8 cellular contexts compared by ENCODE assay signal in the genomic region with DNA sequence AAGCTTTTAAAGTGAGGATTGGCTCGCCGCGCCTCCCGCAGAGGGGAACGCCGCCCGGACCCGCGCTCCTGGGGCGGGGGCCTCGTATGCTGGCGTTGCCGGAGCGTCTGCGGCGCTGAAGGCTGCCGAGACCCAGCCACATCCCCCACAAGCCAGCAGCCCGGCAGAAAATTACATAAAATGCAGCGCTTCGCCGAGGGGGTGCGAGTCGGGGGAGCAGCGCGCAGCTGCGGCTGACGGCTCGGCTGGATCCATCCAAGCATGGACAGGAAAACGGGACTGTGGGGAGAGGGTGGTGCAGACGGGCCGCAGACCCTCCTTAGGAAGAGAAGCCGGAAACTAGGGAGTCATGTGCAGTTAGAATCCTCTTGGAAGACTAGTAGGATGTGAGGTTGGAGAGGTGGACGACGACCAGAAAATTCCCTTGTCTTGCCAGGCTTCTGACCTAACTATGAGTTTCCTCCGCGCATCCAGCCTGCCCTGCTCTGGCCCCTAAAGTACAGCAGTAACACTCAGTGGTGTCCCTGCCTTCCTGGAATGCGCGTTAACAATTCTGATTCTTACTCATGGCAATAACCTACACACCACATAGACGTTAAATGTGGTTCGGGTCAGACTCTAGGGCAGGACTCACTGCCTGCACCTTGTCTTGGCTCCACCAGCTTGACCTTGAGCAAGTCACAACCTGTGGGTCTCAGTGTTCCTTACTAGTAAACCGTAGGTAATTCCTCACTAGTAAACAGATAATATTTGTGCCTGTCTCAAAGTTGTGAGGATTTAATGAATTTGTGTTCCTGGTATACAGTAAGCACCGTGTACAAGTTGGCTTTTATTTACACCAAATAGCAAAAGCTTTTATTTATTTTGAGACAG. TPM values are rescaled to one million over a fixed set of nuclear protein-coding genes. Genes with fewer than 3 reads are reported as not detected.
A peak's percentile ranks its signal among the peaks of the same experiment; 100 is the strongest.
DNase-seq lines count a peak whose midpoint lies in the region; ATAC-seq, FAIRE-seq and TF ChIP-seq lines count a peak whose summit lies in the region.

No MANE protein-coding gene starts in this region.

- TF ChIP-seq CTCF in GM23338 (conservative IDR thresholded peaks at IDR 0.05; ENCODE audit: low read depth in 2 of 2) (no peak), MM.1S (IDR thresholded peaks at IDR 0.05; ENCODE audit: low read length) (no peak; the same call in 1 of the 2 replicates), astrocyte (IDR thresholded peaks at IDR 0.05; ENCODE audit: insufficient read depth, low read depth, low read length) (no peak), hepatocyte (IDR thresholded peaks at IDR 0.05; ENCODE audit: poor library complexity) (no peak)

- H3K36me3 ChIP-seq in GM23338 (ENCODE audit: insufficient read depth) (peaks cover 23% of the 10 kb centered on the region), MM.1S (replicated peaks; ENCODE audit: insufficient read depth, low read length) (no peaks in the 10 kb centered on the region; the same call in 1 of the 2 replicates), astrocyte (ENCODE audit: insufficient read depth, low read length) (no peaks in the 10 kb centered on the region), hepatocyte (replicated peaks; ENCODE audit: insufficient read depth, low read depth) (no peaks in the 10 kb centered on the region)

- H3K4me3 ChIP-seq in GM23338: peak overlapping the region; percentile 73
- peak overlapping the region; percentile 88 for H3K4me3 ChIP-seq in MM.1S (ENCODE audit: low read length)
- peak overlapping the region; percentile 77 for H3K4me3 ChIP-seq in astrocyte (ENCODE audit: insufficient read depth, low read depth, low read length)
- peak overlapping the region; percentile 99 for H3K4me3 ChIP-seq in hepatocyte

- H4K20me1 ChIP-seq in GM23338 (replicated peaks; ENCODE audit: insufficient read depth) (peaks cover 25% of the 10 kb centered on the region), MM.1S (ENCODE audit: insufficient read depth, low read length) (no peaks in the 10 kb centered on the region), astrocyte (ENCODE audit: insufficient read depth, low read length) (peaks cover 18% of the 10 kb centered on the region), hepatocyte (ENCODE audit: insufficient read depth, poor library complexity, severe bottlenecking) (peaks cover 21% of the 10 kb centered on the region)

- H3K9me2 ChIP-seq in GM23338 (ENCODE audit: insufficient read depth): no peaks in the 10 kb centered on the region
- no peaks in the 10 kb centered on the region for H3K9me2 ChIP-seq in MM.1S (replicated peaks; ENCODE audit: insufficient read depth, low read length)
- H3K9me2 ChIP-seq in hepatocyte (replicated peaks; ENCODE audit: insufficient read depth): no peaks in the 10 kb centered on the region

- H3K4me2 ChIP-seq in GM23338 (peak overlapping the region; percentile 79), MM.1S (ENCODE audit: low read depth, low read length) (peak overlapping the region; percentile 92), astrocyte (ENCODE audit: low read length) (peak overlapping the region; percentile 97), hepatocyte (peak overlapping the region; percentile 94)

- H3F3A ChIP-seq in GM23338 (replicated peaks; ENCODE audit: low read depth) (peaks cover 4% of the 10 kb centered on the region; the same call in 1 of the 2 replicates), MM.1S (ENCODE audit: insufficient read depth, low read length) (peaks cover 20% of the 10 kb centered on the region)

- peak overlapping the region; percentile 90 for H3K9ac ChIP-seq in MM.1S (ENCODE audit: low read length)
- peak overlapping the region; percentile 91 for H3K9ac ChIP-seq in astrocyte (ENCODE audit: low read length)

- H3K36me3 Mint-ChIP-seq in GM23338 (ENCODE audit: low read depth): peaks cover 30% of the 10 kb centered on the region
- peaks cover 10% of the 10 kb centered on the region for H3K36me3 Mint-ChIP-seq in T-helper 1 cell treated with Interleukin-12 subunit alpha and Interleukin-12 subunit beta and Interleukin-4 antibody, amounts not matched to agents 30 μg/mL and 1 μg/mL, for 36 hours (ENCODE audit: low read depth)
- H3K36me3 Mint-ChIP-seq in astrocyte (ENCODE audit: low read depth, unreplicated experiment): peaks cover 3% of the 10 kb centered on the region

- H3K4me1 ChIP-seq in GM23338 (ENCODE audit: insufficient read depth): peaks cover 10% of the 10 kb centered on the region
- H3K4me1 ChIP-seq in MM.1S (ENCODE audit: low read length): peaks cover 18% of the 10 kb centered on the region
- peaks cover 13% of the 10 kb centered on the region for H3K4me1 ChIP-seq in astrocyte (ENCODE audit: insufficient read depth, low read length)
- peaks cover 14% of the 10 kb centered on the region for H3K4me1 ChIP-seq in hepatocyte (ENCODE audit: insufficient read depth)

- 5% methylated on average over 38 of the region's 42 CpGs for WGBS in hepatocyte (ENCODE audit: low lambda C conversion rate, missing lambda C conversion rate)

- H3K4me1 Mint-ChIP-seq in GM23338 (peaks cover 14% of the 10 kb centered on the region), astrocyte (ENCODE audit: low read depth, unreplicated experiment) (peaks cover 15% of the 10 kb centered on the region)
- H3K4me1 Mint-ChIP-seq in T-helper 1 cell treated with Interleukin-12 subunit alpha and Interleukin-12 subunit beta and Interleukin-4 antibody, amounts not matched to agents 30 μg/mL and 1 μg/mL, for 36 hours (ENCODE audit: low read depth): peaks cover 22% of the 10 kb centered on the region

- peak overlapping the region; percentile 96 for H3K27ac Mint-ChIP-seq in GM23338
- peak overlapping the region; percentile 83 for H3K27ac Mint-ChIP-seq in T-helper 1 cell treated with Interleukin-12 subunit alpha and Interleukin-12 subunit beta and Interleukin-4 antibody, amounts not matched to agents 30 μg/mL and 1 μg/mL, for 36 hours
- peak overlapping the region; percentile 96 for H3K27ac Mint-ChIP-seq in astrocyte (ENCODE audit: unreplicated experiment)

- peak; percentile 67 for DNase-seq in Daoy (ENCODE audit: low read depth)
- peak; percentile 75 for DNase-seq in GM23338 (ENCODE audit: low spot score)
- DNase-seq in MM.1S: peak; percentile 58
- DNase-seq in astrocyte (ENCODE audit: low read depth): peak; percentile 73
- peak; percentile 73 for DNase-seq in hepatocyte (ENCODE audit: low spot score)
- DNase-seq in putamen (ENCODE audit: low spot score): peak; percentile 63
- DNase-seq in D341Med (ENCODE audit: low spot score): no peak

- no peaks in the 10 kb centered on the region for H3K9me3 ChIP-seq in MM.1S (replicated peaks; ENCODE audit: insufficient read depth, low read length)
- no peaks in the 10 kb centered on the region for H3K9me3 ChIP-seq in astrocyte (ENCODE audit: insufficient read depth, low read depth, low read length)
- no peaks in the 10 kb centered on the region for H3K9me3 ChIP-seq in hepatocyte (ENCODE audit: low read depth)

- H3K79me2 ChIP-seq in GM23338 (replicated peaks; ENCODE audit: insufficient read depth) (peaks cover 28% of the 10 kb centered on the region), MM.1S (ENCODE audit: low read length) (peaks cover 35% of the 10 kb centered on the region), astrocyte (ENCODE audit: insufficient read depth, low read length) (peaks cover 34% of the 10 kb centered on the region), hepatocyte (peaks cover 42% of the 10 kb centered on the region)

- H3K27me3 ChIP-seq in GM23338 (ENCODE audit: insufficient read depth) (no peaks in the 10 kb centered on the region), MM.1S (replicated peaks; ENCODE audit: insufficient read depth, low read length) (no peaks in the 10 kb centered on the region), astrocyte (ENCODE audit: insufficient read depth, low read length) (no peaks in the 10 kb centered on the region), hepatocyte (no peaks in the 10 kb centered on the region)

- ATAC-seq in GM23338: peak; percentile 48

- H3K27ac ChIP-seq in GM23338 (ENCODE audit: low read depth) (peak overlapping the region; percentile 100), MM.1S (ENCODE audit: low read length) (peak overlapping the region; percentile 77; the same call in 1 of the 2 replicates), astrocyte (ENCODE audit: low read depth, low read length) (peak overlapping the region; percentile 97), hepatocyte (peak overlapping the region; percentile 100)

- peaks cover 11% of the 10 kb centered on the region for H3K27me3 Mint-ChIP-seq in GM23338 (ENCODE audit: insufficient read depth, low read depth, poor library complexity)
- H3K27me3 Mint-ChIP-seq in T-helper 1 cell treated with Interleukin-12 subunit alpha and Interleukin-12 subunit beta and Interleukin-4 antibody, amounts not matched to agents 30 μg/mL and 1 μg/mL, for 36 hours (ENCODE audit: low read depth): no peaks in the 10 kb centered on the region
- no peaks in the 10 kb centered on the region for H3K27me3 Mint-ChIP-seq in astrocyte (ENCODE audit: low read depth, unreplicated experiment)

- H2AFZ ChIP-seq in GM23338 (peak overlapping the region; percentile 40; the same call in 1 of the 2 replicates), MM.1S (ENCODE audit: low read length) (peak overlapping the region; percentile 93), astrocyte (ENCODE audit: low read depth, low read length) (peak overlapping the region; percentile 95), hepatocyte (peak overlapping the region; percentile 100)

- H3K4me3 Mint-ChIP-seq in GM23338: peak overlapping the region; percentile 94
- peak overlapping the region; percentile 96 for H3K4me3 Mint-ChIP-seq in T-helper 1 cell treated with Interleukin-12 subunit alpha and Interleukin-12 subunit beta and Interleukin-4 antibody, amounts not matched to agents 30 μg/mL and 1 μg/mL, for 36 hours
- peak overlapping the region; percentile 93 for H3K4me3 Mint-ChIP-seq in astrocyte (ENCODE audit: unreplicated experiment)

- H3K9me3 Mint-ChIP-seq in GM23338: peaks cover 3% of the 10 kb centered on the region; the same call in 1 of the 3 replicates
- H3K9me3 Mint-ChIP-seq in T-helper 1 cell treated with Interleukin-12 subunit alpha and Interleukin-12 subunit beta and Interleukin-4 antibody, amounts not matched to agents 30 μg/mL and 1 μg/mL, for 36 hours: no peaks in the 10 kb centered on the region
- no peaks in the 10 kb centered on the region for H3K9me3 Mint-ChIP-seq in astrocyte (ENCODE audit: unreplicated experiment)

- no peak for FAIRE-seq in astrocyte (lab: Jason Lieb, UNC)

RNA-seq across cellular contexts. Expression of a gene that starts 1.0 kb away (rescaled TPM):
- total RNA-seq in Daoy (2014; rRNA removed; shearing (Covaris generic)): 27.9 and 30.1 TPM in 2 replicates
- total RNA-seq in GM23338 (2014; rRNA removed; shearing (Covaris generic)): 75.5 and 81.9 TPM in 2 replicates
- 26.4 and 35.2 TPM in 2 replicates for polyA plus RNA-seq in GM23338 (2016; fragmentation: Nextera tagmentation; extraction: Ambion mirVana)
- 28.0 and 28.1 TPM in 2 replicates for total RNA-seq in astrocyte
- 45.7 and 48.3 TPM in 2 replicates for total RNA-seq in hepatocyte
- polyA plus RNA-seq in hepatocyte: 17.4 and 24.0 TPM in 2 replicates

RNA-seq across cellular contexts. Expression of a gene that starts 34.5 kb away (rescaled TPM):
- 583 and 735 TPM in 2 replicates for total RNA-seq in Daoy (2014; rRNA removed; shearing (Covaris generic))
- 403 and 462 TPM in 2 replicates for total RNA-seq in GM23338 (2014; rRNA removed; shearing (Covaris generic))
- polyA plus RNA-seq in GM23338 (2016; fragmentation: Nextera tagmentation; extraction: Ambion mirVana) (800 and 889 TPM in 2 replicates), hepatocyte (371 and 385 TPM in 2 replicates)
- total RNA-seq in astrocyte (259 and 272 TPM in 2 replicates), hepatocyte (256 and 282 TPM in 2 replicates)

Comparison
In these comparisons a context has a peak if more than half of its experiments do, and no peak if none do; other contexts are left out.
1. H2AFZ ChIP-seq: peak in every context shown above with its lines; median percentile 100 in hepatocyte; 95 in astrocyte; 93 in MM.1S; 40 in GM23338.